1 cellular context compared by ENCODE assay signal in genomic region chr6:122609881-122610689, GRCh38.
TF ChIP-seq lines count a peak whose summit lies in the region.

Gene PKIB, plus strand, starts transcription at chr6:122610405. Its CDS starts 107,390 bp downstream, at chr6:122717795.

TF ChIP-seq in K562, 482 proteins besides CTCF, POLR2A, EP300 and RAD21 (continued from another document):
- TF ChIP-seq PBX2 (CRISPR knock-in tag; IDR thresholded peaks at IDR 0.05; ENCODE audit: low read depth) = no peak
- no peak for TF ChIP-seq PBX2 (tag; conservative IDR thresholded peaks at IDR 0.05; ENCODE audit: low read depth)
- no peak for TF ChIP-seq ZNF764 (CRISPR knock-in tag; IDR thresholded peaks at IDR 0.05; ENCODE audit: low read depth)
- TF ChIP-seq SLC30A9 (CRISPR knock-in tag; IDR thresholded peaks at IDR 0.05) = no peak
- no peak for TF ChIP-seq NR2C2 (CRISPR knock-in tag; IDR thresholded peaks at IDR 0.05)
- no peak for TF ChIP-seq NR2C2 (tag; IDR thresholded peaks at IDR 0.05)
- no peak for TF ChIP-seq SMARCB1 (IDR thresholded peaks at IDR 0.05; ENCODE audit: insufficient read length, low read depth)
- TF ChIP-seq KDM1A (IDR thresholded peaks at IDR 0.05) = no peak
- no peak for TF ChIP-seq ZNF174 (CRISPR knock-in tag; IDR thresholded peaks at IDR 0.05)
- TF ChIP-seq FOXK1 (CRISPR knock-in tag; IDR thresholded peaks at IDR 0.05; ENCODE audit: borderline replicate concordance) = no peak
- TF ChIP-seq E2F6 (IDR thresholded peaks at IDR 0.05; ENCODE audit: borderline replicate concordance in 1 of 2, extremely low read depth in 1 of 2, insufficient read depth in 1 of 2, insufficient read length in 1 of 2, low read depth in 1 of 2, low read length in 1 of 2, poor library complexity in 1 of 2, severe bottlenecking in 1 of 2) = peak in 1 of 2 experiments; percentile 64
- TF ChIP-seq IRF9 (tag; IDR thresholded peaks at IDR 0.05) = no peak
- no peak for TF ChIP-seq NR4A1 (CRISPR knock-in tag; IDR thresholded peaks at IDR 0.05)
- TF ChIP-seq NR4A1 (tag; IDR thresholded peaks at IDR 0.05) = no peak
- TF ChIP-seq ATF1 (CRISPR knock-in tag; IDR thresholded peaks at IDR 0.05) = no peak
- peak; percentile 16; the same call in 1 of the 2 replicates for TF ChIP-seq ATF1 (tag; IDR thresholded peaks at IDR 0.05)
- TF ChIP-seq ZBTB33 (CRISPR knock-in tag; IDR thresholded peaks at IDR 0.05) = peak; percentile 29; the same call in 1 of the 2 replicates
- TF ChIP-seq FOXA3 (CRISPR knock-in tag; conservative IDR thresholded peaks at IDR 0.05 in 1 of 2, IDR thresholded peaks at IDR 0.05 in 1 of 2) = no peak
- no peak for TF ChIP-seq RAD51 (IDR thresholded peaks at IDR 0.05; ENCODE audit: borderline replicate concordance, low read depth)
- TF ChIP-seq BHLHE40 (IDR thresholded peaks at IDR 0.05; ENCODE audit: low read length) = peak; percentile 57
- no peak for TF ChIP-seq TAF7 (tag; IDR thresholded peaks at IDR 0.05)
- no peak for TF ChIP-seq ZNF561 (CRISPR knock-in tag; conservative IDR thresholded peaks at IDR 0.05)
- TF ChIP-seq ZFX (CRISPR knock-in tag; IDR thresholded peaks at IDR 0.05) = no peak
- TF ChIP-seq IRF1 (CRISPR knock-in tag; IDR thresholded peaks at IDR 0.05; ENCODE audit: borderline replicate concordance) = no peak
- TF ChIP-seq PTBP1 (IDR thresholded peaks at IDR 0.05; ENCODE audit: low read depth, low read length) = no peak
- no peak for TF ChIP-seq POLR3A (IDR thresholded peaks at IDR 0.05; ENCODE audit: borderline replicate concordance, extremely low read depth, insufficient read depth, insufficient read length)
- TF ChIP-seq CTBP1 (IDR thresholded peaks at IDR 0.05; ENCODE audit: borderline replicate concordance) = peak; percentile 35; the same call in 1 of the 2 replicates
- no peak for TF ChIP-seq CHD2 (IDR thresholded peaks at IDR 0.05; ENCODE audit: low read depth, low read length)
- peak; percentile 50 for TF ChIP-seq POLR2G (IDR thresholded peaks at IDR 0.05; ENCODE audit: low read depth, low read length)
- TF ChIP-seq UBTF (IDR thresholded peaks at IDR 0.05; ENCODE audit: borderline replicate concordance in 1 of 2, low read depth in 2 of 2, low read length in 2 of 2) = peak in 1 of 2 experiments; percentile 37; a peak in 1 of 4 replicates
- TF ChIP-seq ZNF584 (CRISPR knock-in tag; IDR thresholded peaks at IDR 0.05; ENCODE audit: low read depth) = no peak
- TF ChIP-seq NR2F6 (CRISPR knock-in tag; IDR thresholded peaks at IDR 0.05) = no peak
- TF ChIP-seq ZNF830 (CRISPR knock-in tag; IDR thresholded peaks at IDR 0.05) = no peak
- TF ChIP-seq ADNP (tag; IDR thresholded peaks at IDR 0.05) = no peak
- TF ChIP-seq PTRF (tag; IDR thresholded peaks at IDR 0.05) = no peak
- TF ChIP-seq NELFE (IDR thresholded peaks at IDR 0.05; ENCODE audit: insufficient read depth, insufficient read length) = no peak
- TF ChIP-seq ZNF785 (CRISPR knock-in tag; IDR thresholded peaks at IDR 0.05) = no peak
- TF ChIP-seq NCOA1 (IDR thresholded peaks at IDR 0.05; ENCODE audit: low read depth) = no peak
- TF ChIP-seq ZBTB1 (CRISPR knock-in tag; IDR thresholded peaks at IDR 0.05; ENCODE audit: borderline replicate concordance, low read depth) = no peak
- TF ChIP-seq HCFC1 (IDR thresholded peaks at IDR 0.05; ENCODE audit: low read depth, low read length) = no peak
- TF ChIP-seq MITF (IDR thresholded peaks at IDR 0.05) = no peak
- TF ChIP-seq KLF1 (tag; IDR thresholded peaks at IDR 0.05) = no peak
- no peak for TF ChIP-seq HDGF (IDR thresholded peaks at IDR 0.05)
- no peak for TF ChIP-seq BRD4 (IDR thresholded peaks at IDR 0.05)
- TF ChIP-seq NR3C1 (CRISPR knock-in tag; IDR thresholded peaks at IDR 0.05) = no peak
- TF ChIP-seq XRCC4 (IDR thresholded peaks at IDR 0.05; ENCODE audit: extremely low read depth, insufficient read depth, insufficient read length) = no peak
- TF ChIP-seq CBFB (CRISPR knock-in tag; IDR thresholded peaks at IDR 0.05) = no peak
- no peak for TF ChIP-seq U2AF1 (optimal IDR thresholded peaks at IDR 0.05; ENCODE audit: low read depth, low read length)
- no peak for TF ChIP-seq EHMT2 (IDR thresholded peaks at IDR 0.05)
TF ChIP-seq in K562: peak in this region for 11.
